Comparison of ENCODE assay signal across 11 cellular contexts in the genomic region with DNA sequence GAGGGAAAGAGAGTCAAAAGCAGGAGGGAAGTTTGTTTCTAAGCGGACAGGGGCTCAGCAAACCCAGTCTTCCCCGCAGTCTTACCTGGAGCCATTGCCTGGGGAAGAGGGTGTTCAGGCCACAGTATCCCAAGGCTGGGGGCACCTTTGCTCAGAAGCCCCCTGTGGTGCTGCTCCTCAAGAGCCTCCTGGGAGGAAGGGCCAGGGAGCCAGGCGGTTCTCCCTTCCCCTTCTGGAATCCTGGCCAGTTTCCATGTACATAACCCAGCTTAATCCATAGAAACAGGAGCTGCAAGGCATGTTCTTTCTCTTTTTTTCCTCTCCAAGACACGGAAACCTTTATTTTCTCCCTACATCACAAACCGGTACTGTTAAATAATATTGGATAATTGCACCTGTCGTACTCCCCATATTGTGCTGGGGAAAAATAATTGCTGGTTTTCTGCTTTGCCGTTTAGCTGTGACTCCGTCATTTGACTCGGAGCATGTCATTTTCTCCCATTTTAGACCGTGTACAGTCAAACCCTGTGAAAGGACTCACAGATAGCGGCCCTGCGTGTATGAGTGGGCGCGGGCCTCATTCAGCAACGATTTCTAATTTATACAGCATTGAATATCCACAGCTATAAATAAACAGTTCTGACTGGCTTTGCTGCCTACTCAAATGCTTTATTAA.
DNase-seq lines count a peak whose midpoint lies in the region; ATAC-seq and TF ChIP-seq lines count a peak whose summit lies in the region.
"Had no signal": no experiment of that assay in that cellular context is flagged by ENCODE, and none has a peak within 500 bp of the region (broad histone marks: within the 10 kb centered on the region; RNA-seq: fewer than 3 reads in every experiment).

No MANE protein-coding gene starts in this region.

- H3K27ac Mint-ChIP-seq in activated CD8-positive, alpha-beta memory T cell treated with anti-CD3 and anti-CD28 coated beads, Interleukin-2, amount 10 ng/mL, durations not matched to agents 7 days and 5 days = peak overlapping the region; percentile 61
- H3K27ac Mint-ChIP-seq in activated T-cell treated with anti-CD3 and anti-CD28 coated beads, Interleukin-2, amount 50 U/mL, for 72 hours = peak overlapping the region; percentile 100
- H3K27ac Mint-ChIP-seq in stimulated activated naive CD8-positive, alpha-beta T cell treated with anti-CD3 and anti-CD28 coated beads, Interleukin-15, amount 100 ng/mL, for 72 hours = peak overlapping the region; percentile 99

- H3K36me3 Mint-ChIP-seq in activated CD8-positive, alpha-beta memory T cell treated with anti-CD3 and anti-CD28 coated beads, Interleukin-2, amount 10 ng/mL, durations not matched to agents 7 days and 5 days = peaks cover 2% of the 10 kb centered on the region
- H3K36me3 Mint-ChIP-seq in activated T-cell treated with anti-CD3 and anti-CD28 coated beads, Interleukin-2, amount 50 U/mL, for 72 hours (ENCODE audit: insufficient read depth in 2 of 2) = peaks cover 9 to 23% of the 10 kb centered on the region in 2 donors

- DNase-seq in activated CD8-positive, alpha-beta memory T cell treated with anti-CD3 and anti-CD28 coated beads, Interleukin-2, amount 10 ng/mL, durations not matched to agents 7 days and 5 days = no peak
- no peak for DNase-seq in activated CD8-positive, alpha-beta memory T cell treated with anti-CD3 and anti-CD28 coated beads for 24 hours
- DNase-seq in activated T-cell treated with anti-CD3 and anti-CD28 coated beads, Interleukin-2, amount 50 U/mL, for 72 hours = peak; percentile 53 to 62
- DNase-seq in stimulated activated naive CD8-positive, alpha-beta T cell treated with anti-CD3 and anti-CD28 coated beads, Interleukin-15, amount 100 ng/mL, for 72 hours = no peak
- no peak for DNase-seq in cerebellum (ENCODE audit: low spot score)
- no peak for DNase-seq in medulla oblongata (ENCODE audit: extremely low spot score)
- DNase-seq in colonic mucosa = no peak
- DNase-seq: PC-3 had no signal

- H3K4me1 Mint-ChIP-seq in activated CD8-positive, alpha-beta memory T cell treated with anti-CD3 and anti-CD28 coated beads, Interleukin-2, amount 10 ng/mL, durations not matched to agents 7 days and 5 days = peaks cover 44% of the 10 kb centered on the region
- peaks cover 87% of the 10 kb centered on the region for H3K4me1 Mint-ChIP-seq in activated T-cell treated with anti-CD3 and anti-CD28 coated beads, Interleukin-2, amount 50 U/mL, for 72 hours (ENCODE audit: low read depth)
- H3K4me1 Mint-ChIP-seq in stimulated activated naive CD8-positive, alpha-beta T cell treated with anti-CD3 and anti-CD28 coated beads, Interleukin-15, amount 100 ng/mL, for 72 hours = peaks cover 88% of the 10 kb centered on the region

- peak; percentile 9 for ATAC-seq in activated CD8-positive, alpha-beta memory T cell treated with anti-CD3 and anti-CD28 coated beads, Interleukin-2, amount 10 ng/mL, durations not matched to agents 7 days and 5 days
- peak; percentile 49 to 63 for ATAC-seq in activated T-cell treated with anti-CD3 and anti-CD28 coated beads, Interleukin-2, amount 50 U/mL, for 72 hours (replicated peaks in 1 of 2)
- ATAC-seq in stimulated activated naive CD8-positive, alpha-beta T cell treated with anti-CD3 and anti-CD28 coated beads, Interleukin-15, amount 100 ng/mL, for 72 hours = peak; percentile 56
- ATAC-seq: PC-3 had no signal

- H3K9me3 Mint-ChIP-seq in activated CD8-positive, alpha-beta memory T cell treated with anti-CD3 and anti-CD28 coated beads, Interleukin-2, amount 10 ng/mL, durations not matched to agents 7 days and 5 days (ENCODE audit: low read depth) = no peaks in the 10 kb centered on the region
- peaks cover 6 to 7% of the 10 kb centered on the region in 2 donors for H3K9me3 Mint-ChIP-seq in activated T-cell treated with anti-CD3 and anti-CD28 coated beads, Interleukin-2, amount 50 U/mL, for 72 hours
- peaks cover 4 to 19% of the 10 kb centered on the region in 2 donors for H3K9me3 Mint-ChIP-seq in stimulated activated naive CD8-positive, alpha-beta T cell treated with anti-CD3 and anti-CD28 coated beads, Interleukin-15, amount 100 ng/mL, for 72 hours
- H3K9me3 Mint-ChIP-seq: central memory CD8-positive, alpha-beta T cell had no signal

- CTCF ChIA-PET in activated CD8-positive, alpha-beta memory T cell treated with anti-CD3 and anti-CD28 coated beads, Interleukin-2, amount 10 ng/mL, durations not matched to agents 7 days and 5 days (lab: Charles Lee) = interaction anchor here (1.0 kb wide), 1 partner anchor 11 kb away, joined by 3 read pairs; no protein-coding TSS in a partner anchor

- intact Hi-C loops in colonic mucosa (cut with DNase I) = no loop called here

- H3K9me3 ChIP-seq in colonic mucosa = no peaks in the 10 kb centered on the region

- H3K4me1 ChIP-seq in colonic mucosa = no peaks in the 10 kb centered on the region

- no peak overlapping the region for H3K4me3 ChIP-seq in colonic mucosa

- H3K4me3 Mint-ChIP-seq in activated CD8-positive, alpha-beta memory T cell treated with anti-CD3 and anti-CD28 coated beads, Interleukin-2, amount 10 ng/mL, durations not matched to agents 7 days and 5 days = no peak overlapping the region
- H3K4me3 Mint-ChIP-seq in activated T-cell treated with anti-CD3 and anti-CD28 coated beads, Interleukin-2, amount 50 U/mL, for 72 hours = peak overlapping the region; percentile 82 to 94
- peak overlapping the region; percentile 80 to 83 for H3K4me3 Mint-ChIP-seq in stimulated activated naive CD8-positive, alpha-beta T cell treated with anti-CD3 and anti-CD28 coated beads, Interleukin-15, amount 100 ng/mL, for 72 hours
- H3K4me3 Mint-ChIP-seq: central memory CD8-positive, alpha-beta T cell had no signal

- no peak for TF ChIP-seq CTCF in colonic mucosa (IDR thresholded peaks at IDR 0.05)

- no peak overlapping the region for H3K9ac ChIP-seq in colonic mucosa (ENCODE audit: low read depth in 2 of 2, low read length in 2 of 2)

- no peaks in the 10 kb centered on the region for H3K27me3 Mint-ChIP-seq in activated CD8-positive, alpha-beta memory T cell treated with anti-CD3 and anti-CD28 coated beads, Interleukin-2, amount 10 ng/mL, durations not matched to agents 7 days and 5 days
- H3K27me3 Mint-ChIP-seq in activated T-cell treated with anti-CD3 and anti-CD28 coated beads, Interleukin-2, amount 50 U/mL, for 72 hours (ENCODE audit: low read depth) = no peaks in the 10 kb centered on the region
- no peaks in the 10 kb centered on the region for H3K27me3 Mint-ChIP-seq in stimulated activated naive CD8-positive, alpha-beta T cell treated with anti-CD3 and anti-CD28 coated beads, Interleukin-15, amount 100 ng/mL, for 72 hours

- H3K27me3 ChIP-seq in layer of hippocampus (ENCODE audit: control insufficient read depth, insufficient read depth, low read length) = no peaks in the 10 kb centered on the region
- H3K27me3 ChIP-seq in colonic mucosa = no peaks in the 10 kb centered on the region

- no peaks in the 10 kb centered on the region for H3K36me3 ChIP-seq in colonic mucosa

- peak overlapping the region; percentile 20 for H3K27ac ChIP-seq in layer of hippocampus (ENCODE audit: low read depth, low read length)
- H3K27ac ChIP-seq in colonic mucosa = no peak overlapping the region
- H3K27ac ChIP-seq: VCaP had no signal

Comparison
In these comparisons a context has a peak if more than half of its experiments do, and no peak if none do; other contexts are left out.
1. DNase-seq: peak in activated T-cell treated with anti-CD3 and anti-CD28 coated beads, Interleukin-2, amount 50 U/mL, for 72 hours (2 of 2); none in activated CD8-positive, alpha-beta memory T cell treated with anti-CD3 and anti-CD28 coated beads, Interleukin-2, amount 10 ng/mL, durations not matched to agents 7 days and 5 days (single experiment), activated CD8-positive, alpha-beta memory T cell treated with anti-CD3 and anti-CD28 coated beads for 24 hours (single experiment), stimulated activated naive CD8-positive, alpha-beta T cell treated with anti-CD3 and anti-CD28 coated beads, Interleukin-15, amount 100 ng/mL, for 72 hours (0 of 2), cerebellum (single experiment), medulla oblongata (single experiment) and colonic mucosa (single experiment).
2. Peak in every context shown above with its lines, with median percentiles within 50 percentile points of each other: ATAC-seq and H3K27ac Mint-ChIP-seq.